ENCODE assay signal across 27 cellular contexts in the genomic region with DNA sequence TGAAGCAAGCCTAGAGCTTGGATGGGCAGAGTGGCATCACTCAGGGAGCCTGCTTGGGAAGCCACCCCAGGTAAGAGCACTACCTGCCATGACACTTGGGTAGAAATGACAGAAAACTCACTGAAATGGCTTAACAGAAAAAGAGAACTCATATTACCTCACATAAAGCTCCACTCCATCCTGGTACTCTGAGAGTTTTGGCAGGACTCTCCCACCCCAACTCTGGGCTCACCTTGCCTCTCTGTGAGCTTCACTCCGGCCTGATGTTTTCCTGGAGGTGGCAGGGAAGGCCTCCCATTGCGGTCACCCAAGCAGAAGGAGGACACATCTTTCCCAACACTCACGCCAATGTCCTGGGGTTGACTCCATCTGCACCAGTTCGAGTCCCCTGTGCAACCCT.
"Had no signal": no experiment of that assay in that cellular context is flagged by ENCODE, and none has a peak within 500 bp of the region (broad histone marks: within the 10 kb centered on the region; RNA-seq: fewer than 3 reads in every experiment).

No MANE protein-coding gene starts in this region.

- H3K27ac Mint-ChIP-seq: activated CD4-positive, alpha-beta memory T cell treated with anti-CD3 and anti-CD28 coated beads for 36 hours; activated CD4-positive, alpha-beta T cell treated with anti-CD3 and anti-CD28 coated beads for 36 hours; activated CD4-positive, alpha-beta T cell treated with anti-CD3 and anti-CD28 coated beads, Interleukin-2, amount 10 ng/mL, durations not matched to agents 24 days and 14 days; activated CD8-positive, alpha-beta memory T cell treated with anti-CD3 and anti-CD28 coated beads, Interleukin-2, amount 10 ng/mL, durations not matched to agents 7 days and 5 days; activated CD8-positive, alpha-beta T cell treated with anti-CD3 and anti-CD28 coated beads, Interleukin-2, amount 10 ng/mL, durations not matched to agents 7 days and 5 days; activated naive CD4-positive, alpha-beta T cell treated with anti-CD3 and anti-CD28 coated beads for 36 hours; activated naive CD4-positive, alpha-beta T cell treated with anti-CD3 and anti-CD28 coated beads, Interleukin-2, amount 50 U/mL, for 72 hours; activated naive CD8-positive, alpha-beta T cell treated with anti-CD3 and anti-CD28 coated beads, Interleukin-2, amount 10 ng/mL, durations not matched to agents 7 days and 5 days; activated T-cell treated with anti-CD3 and anti-CD28 coated beads, Interleukin-2, amount 50 U/mL, for 72 hours had no signal

- H3K4me3 ChIP-seq: ascending aorta, breast epithelium, cardiac muscle cell, colonic mucosa had no signal

- H3K9me3 ChIP-seq: ascending aorta, breast epithelium, colonic mucosa had no signal

- FAIRE-seq: frontal cortex had no signal

- H3K36me3 ChIP-seq: ascending aorta, breast epithelium, cardiac muscle cell, colonic mucosa had no signal

- H3K4me1 Mint-ChIP-seq: activated CD4-positive, alpha-beta T cell treated with anti-CD3 and anti-CD28 coated beads for 36 hours; activated CD8-positive, alpha-beta memory T cell treated with anti-CD3 and anti-CD28 coated beads, Interleukin-2, amount 10 ng/mL, durations not matched to agents 7 days and 5 days had no signal

- H3K27me3 ChIP-seq: ascending aorta, breast epithelium, cardiac muscle cell, colonic mucosa had no signal

- DNase-seq: activated CD4-positive, alpha-beta memory T cell treated with anti-CD3 and anti-CD28 coated beads for 36 hours; activated CD4-positive, alpha-beta T cell treated with anti-CD3 and anti-CD28 coated beads for 36 hours; activated CD4-positive, alpha-beta T cell treated with anti-CD3 and anti-CD28 coated beads, Interleukin-2, amount 10 ng/mL, durations not matched to agents 24 days and 14 days; activated CD4-positive, CD25-positive, alpha-beta regulatory T cell; activated CD4-positive, CD25-positive, alpha-beta regulatory T cell treated with anti-CD3 and anti-CD28 coated beads, Interleukin-2, amount 50 U/mL, for 72 hours; activated CD8-positive, alpha-beta memory T cell treated with anti-CD3 and anti-CD28 coated beads, Interleukin-2, amount 10 ng/mL, durations not matched to agents 7 days and 5 days; activated CD8-positive, alpha-beta memory T cell treated with anti-CD3 and anti-CD28 coated beads, Interleukin-2, amount 50 U/mL, for 4 hours; activated CD8-positive, alpha-beta T cell treated with anti-CD3 and anti-CD28 coated beads, Interleukin-2, amount 10 ng/mL, durations not matched to agents 7 days and 5 days; activated gamma-delta T cell treated with Interleukin-2 at 50 U/mL for 16 hours; activated naive CD4-positive, alpha-beta T cell treated with anti-CD3 and anti-CD28 coated beads for 36 hours; activated naive CD8-positive, alpha-beta T cell treated with anti-CD3 and anti-CD28 coated beads, Interleukin-2, amount 10 ng/mL, durations not matched to agents 7 days and 5 days; activated T-cell treated with anti-CD3 and anti-CD28 coated beads, Interleukin-2, amount 50 U/mL, for 1 hour; activated T-cell treated with anti-CD3 and anti-CD28 coated beads, Interleukin-2, amount 50 U/mL, for 72 hours; central memory CD4-positive, alpha-beta T cell; cerebellar nuclear complex; colonic mucosa; effector CD8-positive, alpha-beta T cell; foreskin fibroblast; head of caudate nucleus; T-helper 2 cell had no signal

- H3K4me1 ChIP-seq: ascending aorta, breast epithelium, colonic mucosa had no signal

- ATAC-seq: activated CD4-positive, alpha-beta T cell treated with anti-CD3 and anti-CD28 coated beads for 36 hours; activated CD8-positive, alpha-beta memory T cell treated with anti-CD3 and anti-CD28 coated beads, Interleukin-2, amount 10 ng/mL, durations not matched to agents 7 days and 5 days; activated CD8-positive, alpha-beta T cell treated with anti-CD3 and anti-CD28 coated beads, Interleukin-2, amount 10 ng/mL, durations not matched to agents 7 days and 5 days; activated naive CD4-positive, alpha-beta T cell treated with anti-CD3 and anti-CD28 coated beads, Interleukin-2, amount 50 U/mL, for 72 hours; activated T-cell treated with anti-CD3 and anti-CD28 coated beads, Interleukin-2, amount 50 U/mL, for 72 hours; esophagus mucosa had no signal

- H3K36me3 Mint-ChIP-seq: activated CD4-positive, alpha-beta memory T cell treated with anti-CD3 and anti-CD28 coated beads for 36 hours; activated CD8-positive, alpha-beta memory T cell treated with anti-CD3 and anti-CD28 coated beads, Interleukin-2, amount 10 ng/mL, durations not matched to agents 7 days and 5 days; activated naive CD8-positive, alpha-beta T cell treated with anti-CD3 and anti-CD28 coated beads, Interleukin-2, amount 10 ng/mL, durations not matched to agents 7 days and 5 days; brain had no signal

- H3K27ac ChIP-seq: ascending aorta, breast epithelium, cardiac muscle cell, colonic mucosa had no signal

- H3K4me3 Mint-ChIP-seq: activated CD4-positive, alpha-beta memory T cell treated with anti-CD3 and anti-CD28 coated beads for 36 hours; activated CD4-positive, alpha-beta T cell treated with anti-CD3 and anti-CD28 coated beads for 36 hours; activated CD4-positive, alpha-beta T cell treated with anti-CD3 and anti-CD28 coated beads, Interleukin-2, amount 10 ng/mL, durations not matched to agents 24 days and 14 days; activated CD8-positive, alpha-beta memory T cell treated with anti-CD3 and anti-CD28 coated beads, Interleukin-2, amount 10 ng/mL, durations not matched to agents 7 days and 5 days; activated CD8-positive, alpha-beta T cell treated with anti-CD3 and anti-CD28 coated beads, Interleukin-2, amount 10 ng/mL, durations not matched to agents 7 days and 5 days; activated naive CD4-positive, alpha-beta T cell treated with anti-CD3 and anti-CD28 coated beads for 36 hours; activated naive CD8-positive, alpha-beta T cell treated with anti-CD3 and anti-CD28 coated beads, Interleukin-2, amount 10 ng/mL, durations not matched to agents 7 days and 5 days; activated T-cell treated with anti-CD3 and anti-CD28 coated beads, Interleukin-2, amount 50 U/mL, for 72 hours; brain had no signal
